ENCODE assay signal across 13 cellular contexts in genomic region chr11:47468598-47469214, GRCh38. TPM values are rescaled to one million over a fixed set of nuclear protein-coding genes. Genes with fewer than 3 reads are reported as not detected.
A peak's percentile ranks its signal among the peaks of the same experiment; 100 is the strongest.
DNase-seq lines count a peak whose midpoint lies in the region; ATAC-seq and TF ChIP-seq lines count a peak whose summit lies in the region.
"Had no signal": no experiment of that assay in that cellular context is flagged by ENCODE, and none has a peak within 500 bp of the region (broad histone marks: within the 10 kb centered on the region; RNA-seq: fewer than 3 reads in every experiment).

No MANE protein-coding gene starts in this region.

- no peaks in the 10 kb centered on the region for H4K20me1 ChIP-seq in fibroblast of lung (ENCODE audit: control insufficient read depth, extremely low read depth, insufficient read depth, low read length)

- H3K4me1 ChIP-seq in fibroblast of lung (ENCODE audit: control insufficient read depth, extremely low read depth, insufficient read depth, low read length), result peaks cover 8% of the 10 kb centered on the region
- H3K4me1 ChIP-seq in psoas muscle, result peaks cover 7% of the 10 kb centered on the region

- H3K9me3 ChIP-seq in fibroblast of lung (ENCODE audit: control insufficient read depth, insufficient read depth, low read depth, low read length) (no peaks in the 10 kb centered on the region), psoas muscle (no peaks in the 10 kb centered on the region)
- H3K9me3 ChIP-seq: heart right ventricle, upper lobe of left lung had no signal

- peaks cover 27% of the 10 kb centered on the region for H3K79me2 ChIP-seq in fibroblast of lung (ENCODE audit: control insufficient read depth, insufficient read depth, low read length)

- ATAC-seq in psoas muscle (peak in 3 of 4 donors; percentile 17 to 52 (median 50)), GM21526 (IDR thresholded peaks at IDR 0.05; ENCODE audit: low FRiP score, unreplicated experiment) (no peak), HG03460 (IDR thresholded peaks at IDR 0.05; ENCODE audit: unreplicated experiment) (no peak)

- no peak overlapping the region for H3K27ac ChIP-seq in fibroblast of lung (ENCODE audit: insufficient read depth, low read length)
- no peak overlapping the region for H3K27ac ChIP-seq in psoas muscle

- WGBS in psoas muscle, 3 donors, result 60 to 68% (median 62%) methylated on average over 8 of the region's 8 CpGs

- H3K36me3 ChIP-seq in fibroblast of lung (ENCODE audit: control insufficient read depth, insufficient read depth, low read length) (peaks cover 28% of the 10 kb centered on the region), psoas muscle (ENCODE audit: insufficient read depth in 1 of 2, low read depth in 1 of 2) (peaks cover 20 to 63% of the 10 kb centered on the region in 2 donors)

- H2AFZ ChIP-seq in fibroblast of lung (ENCODE audit: low read length), result no peak overlapping the region

- no peak overlapping the region for H3K4me3 ChIP-seq in fibroblast of lung (replicated peaks in 1 of 4; ENCODE audit: control extremely low read depth in 1 of 4, insufficient read depth in 1 of 4, low read depth in 3 of 4, low read length in 4 of 4)
- no peak overlapping the region for H3K4me3 ChIP-seq in psoas muscle
- H3K4me3 ChIP-seq: heart right ventricle, upper lobe of left lung had no signal

- intact Hi-C loops in psoas muscle (cut with DNase I), result no loop called here

- no peak overlapping the region for H3K4me2 ChIP-seq in fibroblast of lung (ENCODE audit: extremely low read depth, insufficient read depth, low read length)

- TF ChIP-seq CTCF in fibroblast of lung (conservative IDR thresholded peaks at IDR 0.05 in 1 of 2, IDR thresholded peaks at IDR 0.05 in 1 of 2; ENCODE audit: low read depth in 1 of 2, low read length in 2 of 2) (no peak), psoas muscle (IDR thresholded peaks at IDR 0.05) (no peak)

- DNase-seq in NCI-H2171 treated with DMSO at 0.1 percent for 48 hours (lab: John Stamatoyannopoulos, UW) (peak; percentile 19), NCI-H2171 (lab: John Stamatoyannopoulos, UW) (no peak), NCI-H2227 treated with DMSO at 0.1 percent for 48 hours (lab: John Stamatoyannopoulos, UW) (peak; percentile 20), fibroblast of lung (ENCODE audit: low read depth in 2 of 2) (peak; percentile 5 to 18), psoas muscle (no peak), SW 1271 (lab: John Stamatoyannopoulos, UW) (no peak)
- DNase-seq: activated CD8-positive, alpha-beta memory T cell treated with anti-CD3 and anti-CD28 coated beads for 24 hours; heart right ventricle; NCI-H1417 treated with DMSO at 0.1 percent for 48 hours; stimulated activated CD4-positive, alpha-beta T cell treated with anti-CD3 and anti-CD28 coated beads, Interleukin-2, amount 100 ng/mL, for 24 hours; upper lobe of left lung had no signal

- H3K9ac ChIP-seq in fibroblast of lung (ENCODE audit: insufficient read depth, low read length), result no peak overlapping the region

- H3K27me3 ChIP-seq in fibroblast of lung (ENCODE audit: control insufficient read depth, insufficient read depth, low read length) (no peaks in the 10 kb centered on the region), psoas muscle (ENCODE audit: insufficient read depth in 3 of 3, low read length in 2 of 3) (no peaks in the 10 kb centered on the region)
- H3K27me3 ChIP-seq: heart right ventricle, upper lobe of left lung had no signal

RNA-seq across cellular contexts. Expression of gene RAPSN, which starts 19.8 kb away (rescaled TPM):
- total RNA-seq in fibroblast of lung (under 0.01 and 0.17 TPM in 2 replicates), psoas muscle (10 to 100 TPM; 47.5 to 90.6 (median 59.5) TPM)
- polyA plus RNA-seq in fibroblast of lung (not detected in 2 replicates), psoas muscle (10 to 100 TPM; 37.6 to 79.3 (median 50.0) TPM)
- 0.07 TPM in 1 of 2 replicates, not detected in the other for polyA plus RNA-seq in fibroblast of lung (2012)
- polyA minus RNA-seq in fibroblast of lung (ENCODE audit: low replicate concordance), result not detected in 2 replicates

RNA-seq across cellular contexts. Expression of gene PSMC3, which starts 42.5 kb away (rescaled TPM):
- total RNA-seq in fibroblast of lung (107 and 155 TPM in 2 replicates), psoas muscle (100 to 1,000 TPM; 141 to 255 (median 191) TPM)
- polyA plus RNA-seq in fibroblast of lung (294 and 353 TPM in 2 replicates), psoas muscle (100 to 1,000 TPM; 300 to 346 (median 316) TPM)
- polyA plus RNA-seq in fibroblast of lung (2012), result 291 and 347 TPM in 2 replicates
- 87.6 and 137 TPM in 2 replicates for polyA minus RNA-seq in fibroblast of lung (ENCODE audit: low replicate concordance)

Comparison
In these comparisons a context has a peak if more than half of its experiments do, and no peak if none do; other contexts are left out.
1. DNase-seq: peak in NCI-H2171 treated with DMSO at 0.1 percent for 48 hours (single experiment), NCI-H2227 treated with DMSO at 0.1 percent for 48 hours (single experiment) and fibroblast of lung (2 of 2); none in NCI-H2171 (single experiment), psoas muscle (0 of 2) and SW 1271 (0 of 2).
2. ATAC-seq: peak in psoas muscle (3 of 4); none in GM21526 (single experiment) and HG03460 (single experiment).
3. RNA of gene RAPSN, which starts 19.8 kb away (total RNA-seq): 47.5 to 90.6 TPM in psoas muscle; under 0.01 to 0.17 TPM in fibroblast of lung; every median in the first group is over 10 times any median in the second.